Comparison of ENCODE assay signal across 14 cellular contexts in genomic region chr3:40848411-40848810, GRCh38.
DNase-seq lines count a peak whose midpoint lies in the region; TF ChIP-seq lines count a peak whose summit lies in the region.
"Had no signal": no experiment of that assay in that cellular context is flagged by ENCODE, and none has a peak within 500 bp of the region (broad histone marks: within the 10 kb centered on the region; RNA-seq: fewer than 3 reads in every experiment).

No MANE protein-coding gene starts in this region.

- no peak overlapping the region for H3K18ac ChIP-seq in mesenchymal stem cell (ENCODE audit: low read depth in 1 of 2, low read length in 2 of 2)

- H2BK12ac ChIP-seq in mesenchymal stem cell (ENCODE audit: low read length in 2 of 2), result no peak overlapping the region

- H2BK120ac ChIP-seq in mesenchymal stem cell (ENCODE audit: low read depth, low read length), result no peak overlapping the region

- no peak overlapping the region for H3K14ac ChIP-seq in mesenchymal stem cell (ENCODE audit: low read length in 2 of 2)

- peaks cover 36% of the 10 kb centered on the region for H3K4me1 Mint-ChIP-seq in nephron

- TF ChIP-seq CTCF in nephron (IDR thresholded peaks at IDR 0.05; ENCODE audit: unreplicated experiment in 3 of 3), result no peak

- WGBS in mesenchymal stem cell, result 94% methylated on average over 2 of the region's 2 CpGs

- no peaks in the 10 kb centered on the region for H3K36me3 Mint-ChIP-seq in nephron (ENCODE audit: low read depth)
- H3K36me3 Mint-ChIP-seq: IgD-negative memory B cell had no signal

- no peak overlapping the region for H2BK15ac ChIP-seq in mesenchymal stem cell (ENCODE audit: low read depth, poor library complexity, severe bottlenecking)

- H3K36me3 ChIP-seq in SJCRH30, result no peaks in the 10 kb centered on the region
- no peaks in the 10 kb centered on the region for H3K36me3 ChIP-seq in mesenchymal stem cell (ENCODE audit: control insufficient read depth in 1 of 2, insufficient read depth in 2 of 2, low read depth in 1 of 2, low read length in 2 of 2)
- no peaks in the 10 kb centered on the region for H3K36me3 ChIP-seq in Karpas-422 (ENCODE audit: insufficient read depth, low read length)

- H3K27ac ChIP-seq in SJCRH30 (peak overlapping the region; percentile 87), mesenchymal stem cell (ENCODE audit: low read length, poor library complexity, severe bottlenecking) (peak overlapping the region; percentile 61), Karpas-422 (ENCODE audit: low read length) (no peak overlapping the region)
- H3K27ac ChIP-seq: C4-2B, GM23248 had no signal

- H3K4ac ChIP-seq in mesenchymal stem cell (ENCODE audit: low read depth in 1 of 2, low read length in 2 of 2), result no peak overlapping the region

- H3K79me1 ChIP-seq in mesenchymal stem cell (replicated peaks; ENCODE audit: low read length, poor library complexity, severe bottlenecking), result no peaks in the 10 kb centered on the region

- no peak overlapping the region for H2BK5ac ChIP-seq in mesenchymal stem cell (ENCODE audit: low read depth, low read length, poor library complexity, severe bottlenecking)

- H3K4me3 ChIP-seq in SJCRH30 (no peak overlapping the region), mesenchymal stem cell (ENCODE audit: insufficient read depth in 1 of 2, low read depth in 1 of 2, low read length in 2 of 2) (no peak overlapping the region), Karpas-422 (ENCODE audit: low read length) (no peak overlapping the region)
- H3K4me3 ChIP-seq: GM23248 had no signal

- H3K9me3 ChIP-seq in SJCRH30 (replicated peaks) (no peaks in the 10 kb centered on the region), mesenchymal stem cell (ENCODE audit: control insufficient read depth, low read length) (peaks cover 10% of the 10 kb centered on the region), Karpas-422 (ENCODE audit: low read length) (no peaks in the 10 kb centered on the region)
- H3K9me3 ChIP-seq: Caco-2 had no signal

- H3K23ac ChIP-seq in mesenchymal stem cell (ENCODE audit: low read length in 2 of 2), result no peak overlapping the region

- H3K79me2 ChIP-seq in Karpas-422 (ENCODE audit: low read length), result no peaks in the 10 kb centered on the region

- peak in 1 of 2 experiments; percentile 29 for DNase-seq in SJCRH30
- DNase-seq in mesenchymal stem cell, result no peak
- no peak for DNase-seq in occipital lobe (lab: John Stamatoyannopoulos, UW)
- no peak for DNase-seq in activated CD4-positive, alpha-beta T cell treated with anti-CD3 and anti-CD28 coated beads, Interleukin-2, amount 50 U/mL, for 4 hours
- DNase-seq in Karpas-422, result no peak
- no peak for DNase-seq in NCI-H748 treated with DMSO at 0.1 percent for 48 hours (lab: John Stamatoyannopoulos, UW)
- DNase-seq: AML-193; Caco-2; CD4-positive, alpha-beta T cell; GM23248 had no signal

- H4K8ac ChIP-seq in mesenchymal stem cell (ENCODE audit: low read length), result no peak overlapping the region

- H3K27me3 ChIP-seq in SJCRH30, result no peaks in the 10 kb centered on the region
- no peaks in the 10 kb centered on the region for H3K27me3 ChIP-seq in mesenchymal stem cell (ENCODE audit: control insufficient read depth in 1 of 2, insufficient read depth in 1 of 2, low read length in 2 of 2)
- no peaks in the 10 kb centered on the region for H3K27me3 ChIP-seq in Karpas-422 (ENCODE audit: low read length)

- peaks cover 10% of the 10 kb centered on the region for H3K27me3 Mint-ChIP-seq in nephron (ENCODE audit: low read depth)
- H3K27me3 Mint-ChIP-seq: IgD-negative memory B cell had no signal

- H3K4me1 ChIP-seq in SJCRH30, result peaks cover 35% of the 10 kb centered on the region
- H3K4me1 ChIP-seq in mesenchymal stem cell (ENCODE audit: control insufficient read depth, insufficient read depth, low read depth, low read length), result peaks cover 5% of the 10 kb centered on the region
- H3K4me1 ChIP-seq in Karpas-422 (ENCODE audit: low read length), result no peaks in the 10 kb centered on the region

- H2AFZ ChIP-seq in mesenchymal stem cell (ENCODE audit: low read depth, low read length), result no peak overlapping the region
- H2AFZ ChIP-seq in Karpas-422 (ENCODE audit: low read length), result no peak overlapping the region
- H2AFZ ChIP-seq: GM23248 had no signal

- H3K9ac ChIP-seq in mesenchymal stem cell (ENCODE audit: low read length) (no peak overlapping the region), Karpas-422 (ENCODE audit: low read length) (no peak overlapping the region)
- H3K9ac ChIP-seq: GM23248 had no signal

- H3K9me3 Mint-ChIP-seq in nephron, result peaks cover 3% of the 10 kb centered on the region
- H3K9me3 Mint-ChIP-seq: CD4-positive, alpha-beta T cell had no signal

- H3K27ac Mint-ChIP-seq in nephron, result peak overlapping the region in 2 of 3 experiments; percentile 4 to 18
- H3K27ac Mint-ChIP-seq: CD4-positive, alpha-beta T cell; IgD-negative memory B cell had no signal

- H3K4me3 Mint-ChIP-seq in nephron, result peak overlapping the region in 1 of 3 experiments; percentile 12
- H3K4me3 Mint-ChIP-seq: CD4-positive, alpha-beta T cell; H9; IgD-negative memory B cell had no signal

- no peak overlapping the region for H2AK5ac ChIP-seq in mesenchymal stem cell (ENCODE audit: low read length, severe bottlenecking)

- H3K4me2 ChIP-seq in mesenchymal stem cell (ENCODE audit: low read length, poor library complexity, severe bottlenecking) (no peak overlapping the region), Karpas-422 (ENCODE audit: low read depth, low read length, poor library complexity, severe bottlenecking) (no peak overlapping the region)

- no peaks in the 10 kb centered on the region for H4K20me1 ChIP-seq in Karpas-422 (ENCODE audit: insufficient read depth, low read depth, low read length)

- H4K91ac ChIP-seq in mesenchymal stem cell (ENCODE audit: low read length), result no peak overlapping the region

- H3K9me2 ChIP-seq in Karpas-422 (replicated peaks; ENCODE audit: insufficient read depth, low read length), result no peaks in the 10 kb centered on the region
